Comparison of ENCODE assay signal across 36 cellular contexts in the genomic region with DNA sequence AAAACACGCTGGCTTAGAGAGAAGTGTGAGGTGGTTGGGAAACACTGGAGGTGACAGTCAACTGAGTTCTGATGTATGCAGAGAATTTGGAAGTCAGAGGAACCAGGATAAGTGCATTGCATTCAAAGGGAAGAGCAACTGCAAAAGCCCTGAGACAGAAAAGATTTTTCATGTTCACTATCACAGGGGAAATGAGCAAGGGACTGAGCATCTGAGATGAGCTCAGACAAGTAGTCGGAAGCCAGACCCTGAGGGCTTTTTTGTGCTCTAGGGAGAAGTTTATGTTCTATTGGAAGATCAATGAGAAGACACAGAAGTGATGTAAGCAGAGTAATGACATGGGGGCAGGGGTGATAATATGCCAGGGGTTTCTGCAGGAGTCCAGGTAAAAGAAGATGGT.
"Had no signal": no experiment of that assay in that cellular context is flagged by ENCODE, and none has a peak within 500 bp of the region (broad histone marks: within the 10 kb centered on the region; RNA-seq: fewer than 3 reads in every experiment).

No MANE protein-coding gene starts in this region.

- H3K4me3 ChIP-seq: Peyer's patch had no signal

- H3K9me3 ChIP-seq: Peyer's patch had no signal

- H3K27ac ChIP-seq: brain microvascular endothelial cell, Peyer's patch, VCaP had no signal

- DNase-seq: activated B cell treated with CpG ODN at 0.5 μM for 24 hours; activated CD4-positive, alpha-beta memory T cell treated with anti-CD3 and anti-CD28 coated beads, Interleukin-2, amount 10 ng/mL, durations not matched to agents 7 days and 5 days; activated CD4-positive, alpha-beta T cell treated with anti-CD3 and anti-CD28 coated beads for 48 hours; activated CD4-positive, CD25-positive, alpha-beta regulatory T cell treated with anti-CD3 and anti-CD28 coated beads, Interleukin-2, amount 50 U/mL, for 72 hours; activated CD8-positive, alpha-beta memory T cell treated with anti-CD3 and anti-CD28 coated beads for 24 hours; activated CD8-positive, alpha-beta memory T cell treated with anti-CD3 and anti-CD28 coated beads, Interleukin-2, amount 10 ng/mL, durations not matched to agents 7 days and 5 days; activated CD8-positive, alpha-beta memory T cell treated with anti-CD3 and anti-CD28 coated beads, Interleukin-2, amount 50 U/mL, for 48 hours; activated effector memory CD4-positive, alpha-beta T cell treated with anti-CD3 and anti-CD28 coated beads, Interleukin-2, amount 50 U/mL, for 16 hours; activated naive CD4-positive, alpha-beta T cell; activated naive CD4-positive, alpha-beta T cell treated with anti-CD3 and anti-CD28 coated beads, Interleukin-2, amount 50 U/mL, for 16 hours; activated naive CD8-positive, alpha-beta T cell treated with anti-CD3 and anti-CD28 coated beads for 36 hours; activated T-cell treated with anti-CD3 and anti-CD28 coated beads, Interleukin-2, amount 50 U/mL, for 48 hours; amniotic stem cell; aorta; brain microvascular endothelial cell; Karpas-422; KBM-7; MM.1S; MV-4-11; NCI-H1092; NCI-H1436 treated with DMSO at 0.1 percent for 48 hours; NCI-H1694 treated with DMSO at 0.1 percent for 48 hours; NCI-H2029; NCI-H345; NCI-H524 treated with DMSO at 0.1 percent for 48 hours; NCI-H748 treated with DMSO at 0.1 percent for 48 hours; NK-92 treated with Interleukin-12 subunit alpha and Interleukin-12 subunit beta, amount 100 ng/mL, for 24 hours; PC-3; Peyer's patch; Right ventricle myocardium superior; RPMI8226; SW 1271; T-helper 1 cell; T-helper 2 cell; T-helper 9 cell had no signal

- H3K36me3 ChIP-seq: brain microvascular endothelial cell, Peyer's patch had no signal

- H3K27me3 ChIP-seq: brain microvascular endothelial cell, Peyer's patch had no signal
